ENCODE assay signal across 8 cellular contexts in the genomic region with DNA sequence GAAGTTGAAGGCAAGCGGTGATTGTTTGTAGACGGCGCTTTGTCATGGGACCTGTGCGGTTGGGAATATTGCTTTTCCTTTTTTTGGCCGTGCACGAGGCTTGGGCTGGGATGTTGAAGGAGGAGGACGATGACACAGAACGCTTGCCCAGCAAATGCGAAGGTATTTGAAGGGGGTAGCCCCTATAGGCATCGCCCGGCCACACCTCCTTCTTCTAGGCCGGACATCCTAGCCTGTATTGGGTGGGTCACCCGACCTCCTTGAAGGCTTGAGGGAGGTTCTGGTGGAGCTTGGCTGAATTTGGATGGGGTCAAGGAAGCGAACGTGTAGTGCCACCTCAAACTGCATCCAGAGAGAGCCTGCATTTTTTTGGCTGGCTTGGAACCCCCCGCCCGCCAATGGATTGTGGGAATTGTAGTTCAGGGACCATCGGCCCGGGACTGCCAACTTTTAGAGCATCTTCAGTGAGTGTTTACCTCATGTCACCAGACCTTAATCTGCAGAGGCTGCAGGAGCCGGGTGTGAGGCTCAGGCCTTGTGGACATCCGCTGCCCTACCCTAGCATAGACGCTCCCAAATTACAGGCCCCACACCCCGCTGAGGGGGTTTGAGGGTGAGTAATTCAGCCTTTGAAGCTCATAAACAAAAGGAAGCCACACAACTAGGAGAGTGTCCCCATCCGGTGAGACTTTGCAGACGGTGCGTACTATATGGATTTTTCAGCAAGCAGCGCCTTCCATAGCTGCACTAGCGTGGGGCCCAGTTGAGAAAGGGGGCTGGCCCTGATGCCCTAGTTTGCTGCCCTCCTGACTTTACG. TPM values are rescaled to one million over a fixed set of nuclear protein-coding genes. Genes with fewer than 3 reads are reported as not detected.
DNase-seq lines count a peak whose midpoint lies in the region; ATAC-seq and TF ChIP-seq lines count a peak whose summit lies in the region.

No MANE protein-coding gene starts in this region.

- CTCF ChIA-PET in HCT116 (lab: Charles Lee): interaction anchor here (0.7 kb wide), 1 partner anchor 11 kb away, joined by 4 read pairs; no protein-coding TSS in a partner anchor

- POLR2A ChIA-PET in HCT116 (lab: Charles Lee): no interaction called here

- TF ChIP-seq CTCF in HCT116 (IDR thresholded peaks at IDR 0.05 in 2 of 3, conservative IDR thresholded peaks at IDR 0.05 in 1 of 3; ENCODE audit: borderline replicate concordance in 1 of 3, insufficient read depth in 1 of 3, low read depth in 2 of 3, low read length in 2 of 3) (no peak), NB4 (IDR thresholded peaks at IDR 0.05; ENCODE audit: low read depth, low read length) (no peak), lower leg skin (IDR thresholded peaks at IDR 0.05) (no peak)

- BruUV-seq in HCT116 (replicated peaks; lab: Mats Ljungman, UMichigan): TSS peak; percentile 66

- H3K9me3 ChIP-seq in HCT116 (ENCODE audit: control insufficient read depth in 1 of 2, insufficient read depth in 1 of 2, low read depth in 1 of 2, low read length in 2 of 2) (no peaks in the 10 kb centered on the region), duodenal mucosa (ENCODE audit: control insufficient read depth in 1 of 2, low read length in 2 of 2) (no peaks in the 10 kb centered on the region)

- no peaks in the 10 kb centered on the region for H3K9me2 ChIP-seq in HCT116 (ENCODE audit: insufficient read depth)

- peak; percentile 60 for DNase-seq in NCI-H1092 treated with DMSO at 0.1 percent for 48 hours (lab: John Stamatoyannopoulos, UW)
- DNase-seq in NCI-H1092 (lab: John Stamatoyannopoulos, UW): no peak
- DNase-seq in HCT116 (ENCODE audit: low read depth, low spot score): no peak
- peak; percentile 75 for DNase-seq in NB4 (ENCODE audit: low read depth)
- peak; percentile 49 to 55 for DNase-seq in activated CD4-positive, alpha-beta T cell treated with anti-CD3 and anti-CD28 coated beads for 24 hours (ENCODE audit: low read depth in 2 of 2)
- peak; percentile 64 to 95 for DNase-seq in lower leg skin (ENCODE audit: low spot score in 2 of 2)
- DNase-seq in stimulated activated CD4-positive, alpha-beta T cell treated with anti-CD3 and anti-CD28 coated beads, Interleukin-4, amount 100 ng/mL, for 48 hours (ENCODE audit: low read depth in 2 of 2): peak; percentile 61 to 64

- peak; percentile 72 for ATAC-seq in HCT116

- no peaks in the 10 kb centered on the region for H4K20me1 ChIP-seq in HCT116 (ENCODE audit: insufficient read depth)

- intact Hi-C loops in HCT116 (cut with micrococcal nuclease): no loop called here
- intact Hi-C loops in lower leg skin (cut with DNase I; ENCODE audit: low total_unique reads): no loop called here

- peak overlapping the region; percentile 59 for H2AFZ ChIP-seq in HCT116 (ENCODE audit: low read depth, low read length, poor library complexity, severe bottlenecking)

- RAD21 ChIA-PET in HCT116 (lab: Charles Lee; ENCODE audit: low non-redundant PET in 1 of 2, low total read pairs in 2 of 2, uncharacterized antibody in 2 of 2, unreplicated experiment in 2 of 2): no interaction called here

- H3K4me3 ChIP-seq in HCT116 (replicated peaks in 1 of 2; ENCODE audit: low read depth in 1 of 2, low read length in 2 of 2) (peak overlapping the region; percentile 90 to 99), NB4 (ENCODE audit: low read depth, low read length) (peak overlapping the region; percentile 99), duodenal mucosa (ENCODE audit: low read depth in 1 of 2, low read length in 2 of 2) (peak overlapping the region; percentile 95 to 98), lower leg skin (ENCODE audit: low read depth, poor library complexity, severe bottlenecking) (peak overlapping the region; percentile 57)

- no peak for TF ChIP-seq RAD21 in HCT116 (IDR thresholded peaks at IDR 0.05; ENCODE audit: low read depth)

- WGBS in lower leg skin, 2 donors: 5 to 7% methylated on average over 29 of the region's 29 CpGs

- H3K27me3 ChIP-seq in HCT116 (ENCODE audit: insufficient read depth, low read length) (no peaks in the 10 kb centered on the region), duodenal mucosa (ENCODE audit: control insufficient read depth in 1 of 2, insufficient read depth in 2 of 2, low read length in 2 of 2) (no peaks in the 10 kb centered on the region)

- peak overlapping the region; percentile 91 for H3K4me2 ChIP-seq in HCT116 (ENCODE audit: low read length)

- H3K27ac ChIP-seq in HCT116 (ENCODE audit: low read depth, low read length) (peak overlapping the region; percentile 50), duodenal mucosa (ENCODE audit: low read depth, low read length) (no peak overlapping the region)

- peaks cover 11% of the 10 kb centered on the region for H3K79me2 ChIP-seq in HCT116 (ENCODE audit: insufficient read depth, low read length)

- H3K9ac ChIP-seq in HCT116 (ENCODE audit: low read length): peak overlapping the region; percentile 87
- H3K9ac ChIP-seq in duodenal mucosa (ENCODE audit: low read depth in 1 of 2, low read length in 2 of 2): peak overlapping the region; percentile 45 to 64

- H3K36me3 ChIP-seq in HCT116 (ENCODE audit: control insufficient read depth in 1 of 2, insufficient read depth in 2 of 2, low read length in 2 of 2) (no peaks in the 10 kb centered on the region), duodenal mucosa (ENCODE audit: control insufficient read depth in 1 of 2, insufficient read depth in 2 of 2, low read length in 2 of 2) (no peaks in the 10 kb centered on the region)

- TF ChIP-seq POLR2A in HCT116 (IDR thresholded peaks at IDR 0.05; ENCODE audit: borderline replicate concordance, extremely low read depth, insufficient read depth, insufficient read length): no peak
- peak; percentile 36 for TF ChIP-seq POLR2A in NB4 (IDR thresholded peaks at IDR 0.05; ENCODE audit: extremely low read depth, insufficient read length)
- TF ChIP-seq POLR2A in lower leg skin (IDR thresholded peaks at IDR 0.05): no peak

- H3K4me1 ChIP-seq in HCT116 (ENCODE audit: control insufficient read depth in 1 of 2, insufficient read depth in 2 of 2, low read length in 2 of 2) (peaks cover 11 to 25% of the 10 kb centered on the region in 2 experiments), duodenal mucosa (ENCODE audit: control insufficient read depth in 1 of 2, insufficient read depth in 2 of 2, low read length in 2 of 2) (peaks cover 36% of the 10 kb centered on the region in 2 donors)

TF ChIP-seq in HCT116, 20 proteins besides CTCF, POLR2A, EP300 and RAD21:
- TF ChIP-seq ELF1 (IDR thresholded peaks at IDR 0.05; ENCODE audit: borderline replicate concordance, low read depth) (no peak), YY1 (IDR thresholded peaks at IDR 0.05; ENCODE audit: extremely low read depth, insufficient replicate concordance, low read depth, low read length) (no peak), ZFX (IDR thresholded peaks at IDR 0.05) (peak; percentile 38; the same call in 1 of the 2 replicates), JUND (IDR thresholded peaks at IDR 0.05) (no peak), POLR2AphosphoS5 (IDR thresholded peaks at IDR 0.05; ENCODE audit: low read depth, low read length) (peak; percentile 7; the same call in 1 of the 2 replicates), TCF7L2 (IDR thresholded peaks at IDR 0.05; ENCODE audit: borderline replicate concordance, extremely low read depth, insufficient read depth, insufficient read length) (peak; percentile 33), EZH2phosphoT487 (IDR thresholded peaks at IDR 0.05; ENCODE audit: borderline replicate concordance) (no peak)
- TF ChIP-seq, protein P1, sequence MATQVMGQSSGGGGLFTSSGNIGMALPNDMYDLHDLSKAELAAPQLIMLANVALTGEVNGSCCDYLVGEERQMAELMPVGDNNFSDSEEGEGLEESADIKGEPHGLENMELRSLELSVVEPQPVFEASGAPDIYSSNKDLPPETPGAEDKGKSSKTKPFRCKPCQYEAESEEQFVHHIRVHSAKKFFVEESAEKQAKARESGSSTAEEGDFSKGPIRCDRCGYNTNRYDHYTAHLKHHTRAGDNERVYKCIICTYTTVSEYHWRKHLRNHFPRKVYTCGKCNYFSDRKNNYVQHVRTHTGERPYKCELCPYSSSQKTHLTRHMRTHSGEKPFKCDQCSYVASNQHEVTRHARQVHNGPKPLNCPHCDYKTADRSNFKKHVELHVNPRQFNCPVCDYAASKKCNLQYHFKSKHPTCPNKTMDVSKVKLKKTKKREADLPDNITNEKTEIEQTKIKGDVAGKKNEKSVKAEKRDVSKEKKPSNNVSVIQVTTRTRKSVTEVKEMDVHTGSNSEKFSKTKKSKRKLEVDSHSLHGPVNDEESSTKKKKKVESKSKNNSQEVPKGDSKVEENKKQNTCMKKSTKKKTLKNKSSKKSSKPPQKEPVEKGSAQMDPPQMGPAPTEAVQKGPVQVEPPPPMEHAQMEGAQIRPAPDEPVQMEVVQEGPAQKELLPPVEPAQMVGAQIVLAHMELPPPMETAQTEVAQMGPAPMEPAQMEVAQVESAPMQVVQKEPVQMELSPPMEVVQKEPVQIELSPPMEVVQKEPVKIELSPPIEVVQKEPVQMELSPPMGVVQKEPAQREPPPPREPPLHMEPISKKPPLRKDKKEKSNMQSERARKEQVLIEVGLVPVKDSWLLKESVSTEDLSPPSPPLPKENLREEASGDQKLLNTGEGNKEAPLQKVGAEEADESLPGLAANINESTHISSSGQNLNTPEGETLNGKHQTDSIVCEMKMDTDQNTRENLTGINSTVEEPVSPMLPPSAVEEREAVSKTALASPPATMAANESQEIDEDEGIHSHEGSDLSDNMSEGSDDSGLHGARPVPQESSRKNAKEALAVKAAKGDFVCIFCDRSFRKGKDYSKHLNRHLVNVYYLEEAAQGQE (IDR thresholded peaks at IDR 0.05; ENCODE audit: low read depth): no peak

RNA-seq across cellular contexts. Expression of a gene that starts 0.5 kb away (rescaled TPM):
- total RNA-seq in HCT116 (2021; ENCODE audit: unreplicated experiment): 2.6 TPM
- polyA plus RNA-seq in HCT116 (2012): 0.82 and 1.0 TPM in 2 replicates
- total RNA-seq in lower leg skin: 1 to 10 TPM; 3.8 to 8.4 (median 6.5) TPM

RNA-seq across cellular contexts. Expression of a gene that starts 0.8 kb away (rescaled TPM):
- total RNA-seq in HCT116 (2021; ENCODE audit: unreplicated experiment) (67.4 TPM), lower leg skin (10 to 100 TPM; 37.1 to 74.3 (median 42.1) TPM)
- polyA plus RNA-seq in HCT116 (2012): 54.4 and 55.3 TPM in 2 replicates

RNA-seq across cellular contexts. Expression of a gene that starts 6.9 kb away (rescaled TPM):
- total RNA-seq in HCT116 (2021; ENCODE audit: unreplicated experiment) (2.0 TPM), lower leg skin (1 to 10 TPM; 1.6 to 8.7 (median 6.0) TPM)
- polyA plus RNA-seq in HCT116 (2012): 0.76 and 0.87 TPM in 2 replicates

RNA-seq across cellular contexts. Expression of a gene that starts 18.5 kb away (rescaled TPM):
- total RNA-seq in HCT116 (2021; ENCODE audit: unreplicated experiment): 20.0 TPM
- polyA plus RNA-seq in HCT116 (2012): 11.9 and 13.8 TPM in 2 replicates
- total RNA-seq in lower leg skin: 10 to 100 TPM; 18.6 to 24.6 (median 21.0) TPM

RNA-seq across cellular contexts. Expression of a gene that starts 18.7 kb away (rescaled TPM):
- total RNA-seq in HCT116 (2021; ENCODE audit: unreplicated experiment): 387 TPM
- polyA plus RNA-seq in HCT116 (2012): 273 and 296 TPM in 2 replicates
- 10 to 100 TPM; 41.5 to 52.2 (median 50.4) TPM for total RNA-seq in lower leg skin

Comparison
In these comparisons a context has a peak if more than half of its experiments do, and no peak if none do; other contexts are left out.
1. DNase-seq: peak in NCI-H1092 treated with DMSO at 0.1 percent for 48 hours (single experiment), NB4 (single experiment), activated CD4-positive, alpha-beta T cell treated with anti-CD3 and anti-CD28 coated beads for 24 hours (2 of 2), lower leg skin (2 of 2) and stimulated activated CD4-positive, alpha-beta T cell treated with anti-CD3 and anti-CD28 coated beads, Interleukin-4, amount 100 ng/mL, for 48 hours (2 of 2); none in NCI-H1092 (single experiment) and HCT116 (single experiment).
2. Peak in every context shown above with its lines, with median percentiles within 50 percentile points of each other: H3K4me3 ChIP-seq.